24 cellular contexts compared by ENCODE assay signal in genomic region chr20:53141651-53142050, GRCh38.
DNase-seq lines count a peak whose midpoint lies in the region; ATAC-seq, FAIRE-seq and TF ChIP-seq lines count a peak whose summit lies in the region.
"Had no signal": no experiment of that assay in that cellular context is flagged by ENCODE, and none has a peak within 500 bp of the region (broad histone marks: within the 10 kb centered on the region; RNA-seq: fewer than 3 reads in every experiment).

No MANE protein-coding gene starts in this region.

- no peaks in the 10 kb centered on the region for H3K36me3 ChIP-seq in HepG2 (replicated peaks in 1 of 2; ENCODE audit: control insufficient read depth in 1 of 2, insufficient read depth in 2 of 2, low read length in 2 of 2)
- H3K36me3 ChIP-seq in right lobe of liver = no peaks in the 10 kb centered on the region
- H3K36me3 ChIP-seq in spleen = no peaks in the 10 kb centered on the region
- H3K36me3 ChIP-seq: esophagus squamous epithelium, gastroesophageal sphincter, HAP-1, transverse colon had no signal

- H3K27me3 ChIP-seq in HepG2 (ENCODE audit: control insufficient read depth in 1 of 2, insufficient read depth in 2 of 2, low read length in 2 of 2) (no peaks in the 10 kb centered on the region), right lobe of liver (no peaks in the 10 kb centered on the region), spleen (replicated peaks in 1 of 7) (no peaks in the 10 kb centered on the region)
- H3K27me3 ChIP-seq: esophagus squamous epithelium, gastroesophageal sphincter, transverse colon had no signal

- in situ Hi-C loops in HepG2 (cut with HindIII; ENCODE audit: extremely low pct_ligation_motif_present, low pct_unique_long_range_greater_than_20kb) = no loop called here

- no peaks in the 10 kb centered on the region for H3K9me3 ChIP-seq in HepG2 (ENCODE audit: low read length)
- no peaks in the 10 kb centered on the region for H3K9me3 ChIP-seq in right lobe of liver
- no peaks in the 10 kb centered on the region for H3K9me3 ChIP-seq in spleen
- H3K9me3 ChIP-seq: esophagus squamous epithelium, gastroesophageal sphincter, HAP-1, transverse colon had no signal

- H3K4me1 ChIP-seq in HepG2 (ENCODE audit: insufficient read depth, low read length) (no peaks in the 10 kb centered on the region), right lobe of liver (no peaks in the 10 kb centered on the region), spleen (peaks cover 0 to 12% (median 0%) of the 10 kb centered on the region in 6 donors)
- H3K4me1 ChIP-seq: gastroesophageal sphincter, HAP-1, transverse colon had no signal

- no peak overlapping the region for H2AFZ ChIP-seq in HepG2 (ENCODE audit: low read length)

- H3K9ac ChIP-seq in HepG2 (ENCODE audit: insufficient read depth, low read depth, low read length) = no peak overlapping the region

- H3K27ac ChIP-seq in HepG2 (ENCODE audit: extremely low read length, insufficient read depth, low read length) (no peak overlapping the region), right lobe of liver (no peak overlapping the region), spleen (peak overlapping the region in 6 of 8 donors; percentile 13 to 58 (median 38))
- H3K27ac ChIP-seq: gastroesophageal sphincter, transverse colon had no signal

- CTCF ChIA-PET in HepG2 (lab: Yijun Ruan, JAX; ENCODE audit: low intra/inter-chr PET ratio, low total read pairs) = no interaction called here

- no peak for TF ChIP-seq EP300 in HepG2 (IDR thresholded peaks at IDR 0.05; ENCODE audit: low read depth in 2 of 2, low read length in 2 of 2)
- TF ChIP-seq EP300 in HepG2 (CRISPR knock-in tag; IDR thresholded peaks at IDR 0.05; ENCODE audit: borderline replicate concordance) = no peak

- H3K4me3 ChIP-seq in HepG2 (replicated peaks in 1 of 3; ENCODE audit: insufficient read depth in 1 of 3, low read depth in 2 of 3, low read length in 3 of 3) (no peak overlapping the region), right lobe of liver (no peak overlapping the region), spleen (no peak overlapping the region)
- H3K4me3 ChIP-seq: esophagus squamous epithelium, gastroesophageal sphincter, GM12878, HAP-1, smooth muscle cell, transverse colon had no signal

- ATAC-seq in HepG2 = peak; percentile 53; the same call in 2 of the 3 replicates
- no peak for ATAC-seq in right lobe of liver
- ATAC-seq: gastroesophageal sphincter, GM12878 had no signal

- no peak for TF ChIP-seq RAD21 in HepG2 (CRISPR knock-in tag; IDR thresholded peaks at IDR 0.05)

- H3K4me2 ChIP-seq in HepG2 (ENCODE audit: low read depth, low read length) = no peak overlapping the region

- DNase-seq in NCI-H1417 (lab: John Stamatoyannopoulos, UW) (peak in 2 of 3 experiments; percentile 32 to 76), NCI-H1417 treated with DMSO at 0.1 percent for 48 hours (lab: John Stamatoyannopoulos, UW) (no peak), HepG2 (ENCODE audit: low spot score) (no peak), right lobe of liver (no peak), erythroblast (lab: John Stamatoyannopoulos, UW) (peak; percentile 3 to 5), spleen (no peak), NCI-H2029 treated with DMSO at 0.1 percent for 48 hours (lab: John Stamatoyannopoulos, UW) (no peak), NCI-H2029 (lab: John Stamatoyannopoulos, UW) (no peak)
- DNase-seq: 8988T; activated B cell treated with CpG ODN at 0.5 μM for 24 hours; activated T-cell treated with anti-CD3 and anti-CD28 coated beads, Interleukin-2, amount 50 U/mL, for 24 hours; DND-41; effector memory CD4-positive, alpha-beta T cell; esophagus squamous epithelium; mammary epithelial cell; NCI-H1694; NCI-H526 treated with DMSO at 0.1 percent for 48 hours; SHP77; transverse colon had no signal

- FAIRE-seq in HepG2 (lab: Jason Lieb, UNC) = no peak
- FAIRE-seq: GM12878, keratinocyte had no signal

- POLR2A ChIA-PET in HepG2 (lab: Yijun Ruan, JAX) = no interaction called here

- intact Hi-C loops in HepG2 (cut with micrococcal nuclease; ENCODE audit: unreplicated experiment) = no loop called here
- intact Hi-C loops in right lobe of liver (cut with DNase I) = no loop called here
- intact Hi-C loops in spleen (cut with DNase I; ENCODE audit: low total_unique reads) = no loop called here

- H3K79me2 ChIP-seq in HepG2 (ENCODE audit: insufficient read depth, low read length) = no peaks in the 10 kb centered on the region

- no TSS peak for BruUV-seq in HepG2 (replicated peaks; lab: Mats Ljungman, UMichigan)

- TF ChIP-seq CTCF in HepG2 (CRISPR knock-in tag; IDR thresholded peaks at IDR 0.05) = no peak
- no peak for TF ChIP-seq CTCF in right lobe of liver (IDR thresholded peaks at IDR 0.05)
- TF ChIP-seq CTCF in spleen (IDR thresholded peaks at IDR 0.05 in 8 of 11, conservative IDR thresholded peaks at IDR 0.05 in 3 of 11) = no peak

- TF ChIP-seq POLR2A in HepG2 (IDR thresholded peaks at IDR 0.05; ENCODE audit: insufficient read depth in 1 of 2, low read depth in 2 of 2, low read length in 2 of 2) (no peak), right lobe of liver (IDR thresholded peaks at IDR 0.05) (no peak), erythroblast (IDR thresholded peaks at IDR 0.05; ENCODE audit: low read length) (no peak), spleen (IDR thresholded peaks at IDR 0.05) (no peak)

- no peaks in the 10 kb centered on the region for H4K20me1 ChIP-seq in HepG2 (ENCODE audit: insufficient read depth, low read length)

- WGBS in HepG2 (ENCODE audit: low lambda C conversion rate) = 41% methylated on average over 7 of the region's 7 CpGs
- WGBS in right lobe of liver (ENCODE audit: insufficient coverage, low coverage, low lambda C conversion rate, missing lambda C conversion rate) = 59% methylated on average over 3 of the region's 7 CpGs
- 46 to 59% (median 52%) methylated on average over 5 to 7 of the region's 7 CpGs for WGBS in spleen, 5 donors

TF ChIP-seq in HepG2, 621 proteins besides CTCF, POLR2A, EP300 and RAD21:
- TF ChIP-seq ZNF781 (CRISPR knock-in tag; IDR thresholded peaks at IDR 0.05; ENCODE audit: borderline replicate concordance, not compliant biosample characterization) (no peak), ZNF850 (CRISPR knock-in tag; conservative IDR thresholded peaks at IDR 0.05) (no peak), HDAC6 (IDR thresholded peaks at IDR 0.05; ENCODE audit: low read depth, low read length) (no peak), KDM5B (CRISPR knock-in tag; IDR thresholded peaks at IDR 0.05; ENCODE audit: borderline replicate concordance) (no peak), TMF1 (CRISPR knock-in tag; IDR thresholded peaks at IDR 0.05; ENCODE audit: low read depth) (no peak)
TF ChIP-seq in HepG2: peak in this region for 0.

Comparison
In these comparisons a context has a peak if more than half of its experiments do, and no peak if none do; other contexts are left out.
1. DNase-seq: peak in NCI-H1417 (2 of 3) and erythroblast (2 of 2); none in NCI-H1417 treated with DMSO at 0.1 percent for 48 hours (single experiment), HepG2 (single experiment), right lobe of liver (0 of 3), spleen (single experiment), NCI-H2029 treated with DMSO at 0.1 percent for 48 hours (single experiment) and NCI-H2029 (single experiment).
2. H3K27ac ChIP-seq: peak in spleen (6 of 8); none in HepG2 (single experiment) and right lobe of liver (0 of 3).